Comparison of ENCODE assay signal across 1 cellular context in genomic region chr6:26223677-26224546, GRCh38.
TF ChIP-seq lines count a peak whose summit lies in the region.

No MANE protein-coding gene starts in this region.

TF ChIP-seq in HepG2, 621 proteins besides CTCF, POLR2A, EP300 and RAD21 (continued from another document and continues in another):
- TF ChIP-seq ZNF746 (CRISPR knock-in tag; IDR thresholded peaks at IDR 0.05): no peak
- no peak for TF ChIP-seq ZNF44 (CRISPR knock-in tag; IDR thresholded peaks at IDR 0.05)
- TF ChIP-seq KLF15 (CRISPR knock-in tag; IDR thresholded peaks at IDR 0.05; ENCODE audit: borderline replicate concordance): no peak
- no peak for TF ChIP-seq ZNF777 (CRISPR knock-in tag; IDR thresholded peaks at IDR 0.05)
- no peak for TF ChIP-seq HINFP (CRISPR knock-in tag; IDR thresholded peaks at IDR 0.05; ENCODE audit: low read depth)
- TF ChIP-seq MEF2D (CRISPR knock-in tag; IDR thresholded peaks at IDR 0.05): 0 out of 2 replicates have a peak, but pooled peaks have one; percentile 15
- TF ChIP-seq ZNF691 (CRISPR knock-in tag; IDR thresholded peaks at IDR 0.05; ENCODE audit: borderline replicate concordance, low read depth): no peak
- no peak; the same call in 1 of the 2 replicates for TF ChIP-seq THAP11 (CRISPR knock-in tag; IDR thresholded peaks at IDR 0.05)
- TF ChIP-seq DR1 (CRISPR knock-in tag; IDR thresholded peaks at IDR 0.05): 0 out of 2 replicates have a peak, but pooled peaks have one; percentile 27
- peak; percentile 61; the same call in 1 of the 2 replicates for TF ChIP-seq POLR2G (IDR thresholded peaks at IDR 0.05; ENCODE audit: low read depth, low read length)
- no peak for TF ChIP-seq BATF2 (CRISPR knock-in tag; IDR thresholded peaks at IDR 0.05)
- no peak for TF ChIP-seq HIVEP1 (CRISPR knock-in tag; IDR thresholded peaks at IDR 0.05)
- no peak for TF ChIP-seq ZNF660 (CRISPR knock-in tag; IDR thresholded peaks at IDR 0.05; ENCODE audit: borderline replicate concordance, low read depth)
- TF ChIP-seq, protein P1, sequence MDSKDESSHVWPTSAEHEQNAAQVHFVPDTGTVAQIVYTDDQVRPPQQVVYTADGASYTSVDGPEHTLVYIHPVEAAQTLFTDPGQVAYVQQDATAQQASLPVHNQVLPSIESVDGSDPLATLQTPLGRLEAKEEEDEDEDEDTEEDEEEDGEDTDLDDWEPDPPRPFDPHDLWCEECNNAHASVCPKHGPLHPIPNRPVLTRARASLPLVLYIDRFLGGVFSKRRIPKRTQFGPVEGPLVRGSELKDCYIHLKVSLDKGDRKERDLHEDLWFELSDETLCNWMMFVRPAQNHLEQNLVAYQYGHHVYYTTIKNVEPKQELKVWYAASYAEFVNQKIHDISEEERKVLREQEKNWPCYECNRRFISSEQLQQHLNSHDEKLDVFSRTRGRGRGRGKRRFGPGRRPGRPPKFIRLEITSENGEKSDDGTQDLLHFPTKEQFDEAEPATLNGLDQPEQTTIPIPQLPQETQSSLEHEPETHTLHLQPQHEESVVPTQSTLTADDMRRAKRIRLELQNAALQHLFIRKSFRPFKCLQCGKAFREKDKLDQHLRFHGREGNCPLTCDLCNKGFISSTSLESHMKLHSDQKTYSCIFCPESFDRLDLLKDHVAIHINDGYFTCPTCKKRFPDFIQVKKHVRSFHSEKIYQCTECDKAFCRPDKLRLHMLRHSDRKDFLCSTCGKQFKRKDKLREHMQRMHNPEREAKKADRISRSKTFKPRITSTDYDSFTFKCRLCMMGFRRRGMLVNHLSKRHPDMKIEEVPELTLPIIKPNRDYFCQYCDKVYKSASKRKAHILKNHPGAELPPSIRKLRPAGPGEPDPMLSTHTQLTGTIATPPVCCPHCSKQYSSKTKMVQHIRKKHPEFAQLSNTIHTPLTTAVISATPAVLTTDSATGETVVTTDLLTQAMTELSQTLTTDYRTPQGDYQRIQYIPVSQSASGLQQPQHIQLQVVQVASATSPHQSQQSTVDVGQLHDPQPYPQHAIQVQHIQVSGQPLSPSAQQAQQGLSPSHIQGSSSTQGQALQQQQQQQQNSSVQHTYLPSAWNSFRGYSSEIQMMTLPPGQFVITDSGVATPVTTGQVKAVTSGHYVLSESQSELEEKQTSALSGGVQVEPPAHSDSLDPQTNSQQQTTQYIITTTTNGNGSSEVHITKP (CRISPR knock-in tag; IDR thresholded peaks at IDR 0.05; ENCODE audit: low read depth): no peak
- no peak for TF ChIP-seq ZNF382 (CRISPR knock-in tag; IDR thresholded peaks at IDR 0.05; ENCODE audit: borderline replicate concordance)
- no peak for TF ChIP-seq RNF2 (conservative IDR thresholded peaks at IDR 0.05; ENCODE audit: low read depth)
- peak; percentile 92 for TF ChIP-seq PHF21A (CRISPR knock-in tag; IDR thresholded peaks at IDR 0.05)
- TF ChIP-seq, protein P2, sequence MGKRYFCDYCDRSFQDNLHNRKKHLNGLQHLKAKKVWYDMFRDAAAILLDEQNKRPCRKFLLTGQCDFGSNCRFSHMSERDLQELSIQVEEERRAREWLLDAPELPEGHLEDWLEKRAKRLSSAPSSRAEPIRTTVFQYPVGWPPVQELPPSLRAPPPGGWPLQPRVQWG (CRISPR knock-in tag; IDR thresholded peaks at IDR 0.05; ENCODE audit: borderline replicate concordance, low read depth): no peak
- TF ChIP-seq, protein P3, sequence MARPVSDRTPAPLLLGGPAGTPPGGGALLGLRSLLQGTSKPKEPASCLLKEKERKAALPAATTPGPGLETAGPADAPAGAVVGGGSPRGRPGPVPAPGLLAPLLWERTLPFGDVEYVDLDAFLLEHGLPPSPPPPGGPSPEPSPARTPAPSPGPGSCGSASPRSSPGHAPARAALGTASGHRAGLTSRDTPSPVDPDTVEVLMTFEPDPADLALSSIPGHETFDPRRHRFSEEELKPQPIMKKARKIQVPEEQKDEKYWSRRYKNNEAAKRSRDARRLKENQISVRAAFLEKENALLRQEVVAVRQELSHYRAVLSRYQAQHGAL (CRISPR knock-in tag; IDR thresholded peaks at IDR 0.05; ENCODE audit: not compliant biosample characterization): no peak
- TF ChIP-seq ZNF230 (CRISPR knock-in tag; IDR thresholded peaks at IDR 0.05): 0 out of 2 replicates have a peak, but pooled peaks have one; percentile 73
- TF ChIP-seq PITX1 (CRISPR knock-in tag; IDR thresholded peaks at IDR 0.05): 0 out of 2 replicates have a peak, but pooled peaks have one; percentile 22
- TF ChIP-seq PAX8 (CRISPR knock-in tag; IDR thresholded peaks at IDR 0.05; ENCODE audit: borderline replicate concordance): no peak
- TF ChIP-seq TMF1 (CRISPR knock-in tag; IDR thresholded peaks at IDR 0.05; ENCODE audit: low read depth): no peak
- no peak for TF ChIP-seq RFX1 (IDR thresholded peaks at IDR 0.05)
- TF ChIP-seq, protein P4, sequence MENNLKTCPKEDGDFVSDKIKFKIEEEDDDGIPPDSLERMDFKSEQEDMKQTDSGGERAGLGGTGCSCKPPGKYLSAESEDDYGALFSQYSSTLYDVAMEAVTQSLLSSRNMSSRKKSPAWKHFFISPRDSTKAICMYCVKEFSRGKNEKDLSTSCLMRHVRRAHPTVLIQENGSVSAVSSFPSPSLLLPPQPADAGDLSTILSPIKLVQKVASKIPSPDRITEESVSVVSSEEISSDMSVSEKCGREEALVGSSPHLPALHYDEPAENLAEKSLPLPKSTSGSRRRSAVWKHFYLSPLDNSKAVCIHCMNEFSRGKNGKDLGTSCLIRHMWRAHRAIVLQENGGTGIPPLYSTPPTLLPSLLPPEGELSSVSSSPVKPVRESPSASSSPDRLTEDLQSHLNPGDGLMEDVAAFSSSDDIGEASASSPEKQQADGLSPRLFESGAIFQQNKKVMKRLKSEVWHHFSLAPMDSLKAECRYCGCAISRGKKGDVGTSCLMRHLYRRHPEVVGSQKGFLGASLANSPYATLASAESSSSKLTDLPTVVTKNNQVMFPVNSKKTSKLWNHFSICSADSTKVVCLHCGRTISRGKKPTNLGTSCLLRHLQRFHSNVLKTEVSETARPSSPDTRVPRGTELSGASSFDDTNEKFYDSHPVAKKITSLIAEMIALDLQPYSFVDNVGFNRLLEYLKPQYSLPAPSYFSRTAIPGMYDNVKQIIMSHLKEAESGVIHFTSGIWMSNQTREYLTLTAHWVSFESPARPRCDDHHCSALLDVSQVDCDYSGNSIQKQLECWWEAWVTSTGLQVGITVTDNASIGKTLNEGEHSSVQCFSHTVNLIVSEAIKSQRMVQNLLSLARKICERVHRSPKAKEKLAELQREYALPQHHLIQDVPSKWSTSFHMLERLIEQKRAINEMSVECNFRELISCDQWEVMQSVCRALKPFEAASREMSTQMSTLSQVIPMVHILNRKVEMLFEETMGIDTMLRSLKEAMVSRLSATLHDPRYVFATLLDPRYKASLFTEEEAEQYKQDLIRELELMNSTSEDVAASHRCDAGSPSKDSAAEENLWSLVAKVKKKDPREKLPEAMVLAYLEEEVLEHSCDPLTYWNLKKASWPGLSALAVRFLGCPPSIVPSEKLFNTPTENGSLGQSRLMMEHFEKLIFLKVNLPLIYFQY (CRISPR knock-in tag; IDR thresholded peaks at IDR 0.05; ENCODE audit: borderline replicate concordance): no peak; the same call in 1 of the 2 replicates
- TF ChIP-seq, protein P5, sequence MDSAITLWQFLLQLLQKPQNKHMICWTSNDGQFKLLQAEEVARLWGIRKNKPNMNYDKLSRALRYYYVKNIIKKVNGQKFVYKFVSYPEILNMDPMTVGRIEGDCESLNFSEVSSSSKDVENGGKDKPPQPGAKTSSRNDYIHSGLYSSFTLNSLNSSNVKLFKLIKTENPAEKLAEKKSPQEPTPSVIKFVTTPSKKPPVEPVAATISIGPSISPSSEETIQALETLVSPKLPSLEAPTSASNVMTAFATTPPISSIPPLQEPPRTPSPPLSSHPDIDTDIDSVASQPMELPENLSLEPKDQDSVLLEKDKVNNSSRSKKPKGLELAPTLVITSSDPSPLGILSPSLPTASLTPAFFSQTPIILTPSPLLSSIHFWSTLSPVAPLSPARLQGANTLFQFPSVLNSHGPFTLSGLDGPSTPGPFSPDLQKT (CRISPR knock-in tag; IDR thresholded peaks at IDR 0.05; ENCODE audit: borderline replicate concordance): no peak
- TF ChIP-seq RFXANK (CRISPR knock-in tag; IDR thresholded peaks at IDR 0.05): no peak
- peak; percentile 76; the same call in 1 of the 2 replicates for TF ChIP-seq EHMT2 (IDR thresholded peaks at IDR 0.05; ENCODE audit: borderline replicate concordance, low read depth, low read length)
- no peak for TF ChIP-seq BCL6 (CRISPR knock-in tag; IDR thresholded peaks at IDR 0.05)
- TF ChIP-seq, protein P6, sequence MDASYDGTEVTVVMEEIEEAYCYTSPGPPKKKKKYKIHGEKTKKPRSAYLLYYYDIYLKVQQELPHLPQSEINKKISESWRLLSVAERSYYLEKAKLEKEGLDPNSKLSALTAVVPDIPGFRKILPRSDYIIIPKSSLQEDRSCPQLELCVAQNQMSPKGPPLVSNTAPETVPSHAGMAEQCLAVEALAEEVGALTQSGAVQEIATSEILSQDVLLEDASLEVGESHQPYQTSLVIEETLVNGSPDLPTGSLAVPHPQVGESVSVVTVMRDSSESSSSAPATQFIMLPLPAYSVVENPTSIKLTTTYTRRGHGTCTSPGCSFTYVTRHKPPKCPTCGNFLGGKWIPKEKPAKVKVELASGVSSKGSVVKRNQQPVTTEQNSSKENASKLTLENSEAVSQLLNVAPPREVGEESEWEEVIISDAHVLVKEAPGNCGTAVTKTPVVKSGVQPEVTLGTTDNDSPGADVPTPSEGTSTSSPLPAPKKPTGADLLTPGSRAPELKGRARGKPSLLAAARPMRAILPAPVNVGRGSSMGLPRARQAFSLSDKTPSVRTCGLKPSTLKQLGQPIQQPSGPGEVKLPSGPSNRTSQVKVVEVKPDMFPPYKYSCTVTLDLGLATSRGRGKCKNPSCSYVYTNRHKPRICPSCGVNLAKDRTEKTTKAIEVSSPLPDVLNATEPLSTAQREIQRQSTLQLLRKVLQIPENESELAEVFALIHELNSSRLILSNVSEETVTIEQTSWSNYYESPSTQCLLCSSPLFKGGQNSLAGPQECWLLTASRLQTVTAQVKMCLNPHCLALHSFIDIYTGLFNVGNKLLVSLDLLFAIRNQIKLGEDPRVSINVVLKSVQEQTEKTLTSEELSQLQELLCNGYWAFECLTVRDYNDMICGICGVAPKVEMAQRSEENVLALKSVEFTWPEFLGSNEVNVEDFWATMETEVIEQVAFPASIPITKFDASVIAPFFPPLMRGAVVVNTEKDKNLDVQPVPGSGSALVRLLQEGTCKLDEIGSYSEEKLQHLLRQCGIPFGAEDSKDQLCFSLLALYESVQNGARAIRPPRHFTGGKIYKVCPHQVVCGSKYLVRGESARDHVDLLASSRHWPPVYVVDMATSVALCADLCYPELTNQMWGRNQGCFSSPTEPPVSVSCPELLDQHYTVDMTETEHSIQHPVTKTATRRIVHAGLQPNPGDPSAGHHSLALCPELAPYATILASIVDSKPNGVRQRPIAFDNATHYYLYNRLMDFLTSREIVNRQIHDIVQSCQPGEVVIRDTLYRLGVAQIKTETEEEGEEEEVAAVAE (CRISPR knock-in tag; IDR thresholded peaks at IDR 0.05; ENCODE audit: borderline replicate concordance): no peak
- TF ChIP-seq ZBTB44 (CRISPR knock-in tag; IDR thresholded peaks at IDR 0.05): no peak
- TF ChIP-seq ZNF589 (CRISPR knock-in tag; conservative IDR thresholded peaks at IDR 0.05): no peak
- no peak for TF ChIP-seq MTA3 (CRISPR knock-in tag; IDR thresholded peaks at IDR 0.05)
- TF ChIP-seq, protein P7, sequence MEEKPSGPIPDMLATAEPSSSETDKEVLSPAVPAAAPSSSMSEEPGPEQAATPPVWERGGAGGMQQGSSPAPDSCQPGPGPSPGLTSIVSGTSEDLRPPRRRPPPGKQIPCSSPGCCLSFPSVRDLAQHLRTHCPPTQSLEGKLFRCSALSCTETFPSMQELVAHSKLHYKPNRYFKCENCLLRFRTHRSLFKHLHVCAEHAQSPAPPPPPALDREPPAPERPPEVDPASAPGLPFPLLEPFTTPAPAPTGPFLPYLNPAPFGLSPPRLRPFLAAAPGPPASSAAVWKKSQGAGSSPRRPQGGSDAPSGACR (CRISPR knock-in tag; IDR thresholded peaks at IDR 0.05): no peak
- no peak for TF ChIP-seq MAZ (IDR thresholded peaks at IDR 0.05; ENCODE audit: borderline replicate concordance, low read depth, low read length)
- TF ChIP-seq MAZ (CRISPR knock-in tag; IDR thresholded peaks at IDR 0.05; ENCODE audit: low read depth): no peak
- TF ChIP-seq, protein P8, sequence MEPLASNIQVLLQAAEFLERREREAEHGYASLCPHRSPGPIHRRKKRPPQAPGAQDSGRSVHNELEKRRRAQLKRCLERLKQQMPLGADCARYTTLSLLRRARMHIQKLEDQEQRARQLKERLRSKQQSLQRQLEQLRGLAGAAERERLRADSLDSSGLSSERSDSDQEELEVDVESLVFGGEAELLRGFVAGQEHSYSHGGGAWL (CRISPR knock-in tag; IDR thresholded peaks at IDR 0.05): no peak
